8 cellular contexts compared by ENCODE assay signal in the genomic region with DNA sequence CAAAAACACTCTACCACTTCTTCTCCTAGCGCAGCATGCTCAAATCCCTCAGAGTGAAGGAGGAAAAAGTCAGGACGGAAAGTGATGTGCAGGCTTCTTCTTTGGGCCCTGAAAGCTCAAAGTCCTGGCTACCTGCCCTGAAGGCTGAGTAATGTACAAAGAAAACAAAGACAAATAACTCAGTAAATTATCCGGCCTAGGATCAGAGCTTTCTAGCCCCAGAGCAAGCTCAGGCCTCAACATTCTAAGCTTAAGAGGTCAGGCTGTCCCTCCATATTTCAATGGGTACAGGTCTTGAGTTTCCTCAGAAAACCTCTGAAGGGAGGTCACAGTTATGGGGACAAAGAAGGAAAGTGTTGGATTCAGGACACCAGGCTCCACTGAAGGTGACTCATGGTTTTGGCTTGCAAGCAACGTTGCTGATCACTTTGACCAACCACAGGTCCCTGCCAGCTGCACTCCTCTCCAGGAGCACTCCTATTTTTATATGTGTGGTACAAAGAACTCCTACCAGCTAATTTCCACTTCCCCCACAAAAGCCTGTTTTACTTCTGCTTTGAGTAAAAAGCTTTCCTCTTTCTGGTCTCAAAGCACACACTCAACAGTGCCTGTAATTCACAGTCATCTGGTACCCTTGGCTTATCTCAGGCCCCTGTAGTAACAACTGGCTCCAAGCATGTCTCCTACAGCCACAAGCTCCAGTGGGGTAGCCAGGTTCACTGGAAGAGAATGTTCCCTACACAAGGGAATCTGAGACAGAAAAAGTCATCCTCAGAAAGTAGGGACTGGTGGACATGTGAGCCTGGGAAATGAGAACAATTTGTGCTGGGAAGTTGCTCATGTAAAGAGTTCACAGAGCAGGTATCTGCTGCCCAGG.
DNase-seq lines count a peak whose midpoint lies in the region; ATAC-seq and TF ChIP-seq lines count a peak whose summit lies in the region.

No MANE protein-coding gene starts in this region.

- no peaks in the 10 kb centered on the region for H3K27me3 ChIP-seq in left ventricle myocardium inferior (ENCODE audit: low read depth)

- ATAC-seq in GM21723 (IDR thresholded peaks at IDR 0.05; ENCODE audit: unreplicated experiment) (peak; percentile 85), T-cell (replicated peaks in 1 of 4) (no peak)

- no peaks in the 10 kb centered on the region for H3K36me3 Mint-ChIP-seq in activated naive CD8-positive, alpha-beta T cell treated with anti-CD3 and anti-CD28 coated beads for 36 hours
- H3K36me3 Mint-ChIP-seq in T-cell, result no peaks in the 10 kb centered on the region

- no peak overlapping the region for H3K4me3 ChIP-seq in left ventricle myocardium inferior
- H3K4me3 ChIP-seq in skin epidermis, result no peak overlapping the region

- no peaks in the 10 kb centered on the region for H3K9me3 Mint-ChIP-seq in activated naive CD8-positive, alpha-beta T cell treated with anti-CD3 and anti-CD28 coated beads for 36 hours
- H3K9me3 Mint-ChIP-seq in T-cell, result no peaks in the 10 kb centered on the region

- TF ChIP-seq CTCF in left ventricle myocardium inferior (IDR thresholded peaks at IDR 0.05; ENCODE audit: borderline replicate concordance), result no peak

- no peak overlapping the region for H3K4me3 Mint-ChIP-seq in activated naive CD8-positive, alpha-beta T cell treated with anti-CD3 and anti-CD28 coated beads for 36 hours
- no peak overlapping the region for H3K4me3 Mint-ChIP-seq in T-cell

- POLR2A ChIA-PET in T-cell (lab: Charles Lee), result no interaction called here

- no peaks in the 10 kb centered on the region for H3K27me3 Mint-ChIP-seq in activated naive CD8-positive, alpha-beta T cell treated with anti-CD3 and anti-CD28 coated beads for 36 hours
- H3K27me3 Mint-ChIP-seq in T-cell, result no peaks in the 10 kb centered on the region

- H3K27ac Mint-ChIP-seq in activated naive CD8-positive, alpha-beta T cell treated with anti-CD3 and anti-CD28 coated beads for 36 hours, result peak overlapping the region; percentile 38
- H3K27ac Mint-ChIP-seq in T-cell, result no peak overlapping the region

- no peak for TF ChIP-seq EP300 in Ishikawa (IDR thresholded peaks at IDR 0.05; ENCODE audit: borderline replicate concordance)

- peaks cover 38% of the 10 kb centered on the region for H3K4me1 Mint-ChIP-seq in activated naive CD8-positive, alpha-beta T cell treated with anti-CD3 and anti-CD28 coated beads for 36 hours
- H3K4me1 Mint-ChIP-seq in T-cell, result peaks cover 13 to 18% (median 16%) of the 10 kb centered on the region in 3 donors

- intact Hi-C loops in left ventricle myocardium inferior (cut with micrococcal nuclease), result no loop called here

- H3K36me3 ChIP-seq in left ventricle myocardium inferior, result no peaks in the 10 kb centered on the region

- peak overlapping the region; percentile 71 for H3K27ac ChIP-seq in left ventricle myocardium inferior (replicated peaks)
- H3K27ac ChIP-seq in skin epidermis, result peak overlapping the region in 20 of 21 experiments; percentile 12 to 79 (median 62)

- no peaks in the 10 kb centered on the region for H3K9me3 ChIP-seq in left ventricle myocardium inferior (replicated peaks)

- H3K4me1 ChIP-seq in left ventricle myocardium inferior, result peaks cover 21% of the 10 kb centered on the region

- DNase-seq in DMS79 treated with DMSO at 0.1 percent for 48 hours (lab: John Stamatoyannopoulos, UW) (peak; percentile 26), DMS79 (lab: John Stamatoyannopoulos, UW) (no peak), left ventricle myocardium inferior (peak; percentile 28), T-cell (no peak)
- peak; percentile 20 for DNase-seq in activated naive CD8-positive, alpha-beta T cell treated with anti-CD3 and anti-CD28 coated beads for 36 hours

- CTCF ChIA-PET in T-cell (lab: Charles Lee), result interaction anchor here (0.7 to 1.1 kb wide), 2 partner anchors 10 to 66 kb away, joined by 3 read pairs; no protein-coding TSS in a partner anchor

- TF ChIP-seq RAD21 in Ishikawa (IDR thresholded peaks at IDR 0.05; ENCODE audit: low read depth), result peak; percentile 2; the same call in 1 of the 2 replicates

TF ChIP-seq in Ishikawa, 13 proteins besides CTCF, POLR2A, EP300 and RAD21:
- TF ChIP-seq NFIC (IDR thresholded peaks at IDR 0.05) (peak; percentile 36; the same call in 1 of the 2 replicates), USF1 (IDR thresholded peaks at IDR 0.05) (no peak), TCF12 (IDR thresholded peaks at IDR 0.05; ENCODE audit: low read depth) (peak; percentile 60; the same call in 1 of the 2 replicates), TEAD4 (IDR thresholded peaks at IDR 0.05) (peak; percentile 65), EGR1 (IDR thresholded peaks at IDR 0.05) (no peak), CEBPB (IDR thresholded peaks at IDR 0.05) (no peak), CREB1 (IDR thresholded peaks at IDR 0.05; ENCODE audit: low read depth) (no peak)
TF ChIP-seq in Ishikawa: peak in this region for 3.

Comparison
In these comparisons a context has a peak if more than half of its experiments do, and no peak if none do; other contexts are left out.
1. DNase-seq: peak in DMS79 treated with DMSO at 0.1 percent for 48 hours (single experiment), activated naive CD8-positive, alpha-beta T cell treated with anti-CD3 and anti-CD28 coated beads for 36 hours (single experiment) and left ventricle myocardium inferior (single experiment); none in DMS79 (single experiment) and T-cell (0 of 34).